ENCODE assay signal across 19 cellular contexts in genomic region chr3:177351195-177351594, GRCh38.
DNase-seq lines count a peak whose midpoint lies in the region; ATAC-seq and TF ChIP-seq lines count a peak whose summit lies in the region.
"Had no signal": no experiment of that assay in that cellular context is flagged by ENCODE, and none has a peak within 500 bp of the region (broad histone marks: within the 10 kb centered on the region; RNA-seq: fewer than 3 reads in every experiment).

No MANE protein-coding gene starts in this region.

- H3K9me2 ChIP-seq in OCI-LY7 (ENCODE audit: insufficient read depth, low read length) (no peaks in the 10 kb centered on the region), hepatocyte (replicated peaks; ENCODE audit: insufficient read depth) (no peaks in the 10 kb centered on the region)

- peak overlapping the region; percentile 82 for H3K27ac ChIP-seq in OCI-LY7 (ENCODE audit: low read depth, low read length, poor library complexity, severe bottlenecking)
- H3K27ac ChIP-seq in hepatocyte, result peak overlapping the region; percentile 85
- H3K27ac ChIP-seq: 22Rv1, adrenal gland, neutrophil, uterus had no signal

- CTCF ChIA-PET in activated CD4-positive, alpha-beta memory T cell treated with anti-CD3 and anti-CD28 coated beads for 36 hours (lab: Charles Lee), result no interaction called here
- CTCF ChIA-PET in activated CD4-positive, alpha-beta memory T cell treated with anti-CD3 and anti-CD28 coated beads, Interleukin-2, amount 10 ng/mL, durations not matched to agents 7 days and 5 days (lab: Charles Lee), result no interaction called here
- CTCF ChIA-PET in OCI-LY7 (lab: Charles Lee; ENCODE audit: unreplicated experiment), result interaction anchor here (1.3 kb wide), 1 partner anchor 11 kb away, joined by 3 read pairs; no protein-coding TSS in a partner anchor

- H3K36me3 ChIP-seq in OCI-LY7 (ENCODE audit: insufficient read depth, low read length) (no peaks in the 10 kb centered on the region), hepatocyte (replicated peaks; ENCODE audit: insufficient read depth, low read depth) (no peaks in the 10 kb centered on the region)
- H3K36me3 ChIP-seq: adrenal gland, neutrophil, uterus had no signal

- no peaks in the 10 kb centered on the region for H3K9me3 Mint-ChIP-seq in activated CD4-positive, alpha-beta memory T cell treated with anti-CD3 and anti-CD28 coated beads for 36 hours
- no peaks in the 10 kb centered on the region for H3K9me3 Mint-ChIP-seq in activated CD4-positive, alpha-beta memory T cell treated with anti-CD3 and anti-CD28 coated beads, Interleukin-2, amount 10 ng/mL, durations not matched to agents 7 days and 5 days
- H3K9me3 Mint-ChIP-seq in stimulated activated memory B cell treated with anti-CD40 and anti-IgM and Interleukin-4, amounts not matched to agents 10 μg/mL and 1 μg/mL and 100 μg/mL, for 72 hours, result no peaks in the 10 kb centered on the region
- H3K9me3 Mint-ChIP-seq: activated T-helper 1 cell treated with anti-CD3 and anti-CD28 coated beads, Interleukin-12 subunit alpha, Interleukin-12 subunit beta, Interleukin-2, Interleukin-4 antibody, amounts not matched to agents 30 ng/mL and 10 ng/mL and 1 ng/mL, durations not matched to agents 14 hours and 24 hours and 36 hours; T-helper 1 cell treated with Interleukin-12 subunit alpha and Interleukin-12 subunit beta and Interleukin-4 antibody, amounts not matched to agents 30 μg/mL and 1 μg/mL, for 36 hours had no signal

- H3K4me3 ChIP-seq in OCI-LY7 (ENCODE audit: low read depth, low read length, poor library complexity, severe bottlenecking), result peak overlapping the region; percentile 44
- no peak overlapping the region for H3K4me3 ChIP-seq in hepatocyte
- H3K4me3 ChIP-seq: adrenal gland, uterus had no signal

- H3K4me1 Mint-ChIP-seq in activated CD4-positive, alpha-beta memory T cell treated with anti-CD3 and anti-CD28 coated beads for 36 hours (ENCODE audit: low read depth), result peaks cover 36% of the 10 kb centered on the region
- H3K4me1 Mint-ChIP-seq in activated CD4-positive, alpha-beta memory T cell treated with anti-CD3 and anti-CD28 coated beads, Interleukin-2, amount 10 ng/mL, durations not matched to agents 7 days and 5 days, result peaks cover 11% of the 10 kb centered on the region
- peaks cover 69% of the 10 kb centered on the region for H3K4me1 Mint-ChIP-seq in stimulated activated memory B cell treated with anti-CD40 and anti-IgM and Interleukin-4, amounts not matched to agents 10 μg/mL and 1 μg/mL and 100 μg/mL, for 72 hours

- H3K4me2 ChIP-seq in OCI-LY7 (ENCODE audit: low read length), result peak overlapping the region; percentile 80
- H3K4me2 ChIP-seq in hepatocyte, result no peak overlapping the region

- TSS peak; percentile 81 for BruUV-seq in OCI-LY7 (replicated peaks; lab: Mats Ljungman, UMichigan)

- no peak for TF ChIP-seq CTCF in OCI-LY7 (conservative IDR thresholded peaks at IDR 0.05; ENCODE audit: low read length)
- TF ChIP-seq CTCF in hepatocyte (IDR thresholded peaks at IDR 0.05; ENCODE audit: poor library complexity), result no peak

- H3K79me2 ChIP-seq in OCI-LY7 (ENCODE audit: insufficient read depth, low read depth, low read length) (no peaks in the 10 kb centered on the region), hepatocyte (no peaks in the 10 kb centered on the region)

- WGBS in hepatocyte (ENCODE audit: low lambda C conversion rate, missing lambda C conversion rate), result 90% methylated on average over 1 of the region's 1 CpG

- H3K27ac Mint-ChIP-seq in activated CD4-positive, alpha-beta memory T cell treated with anti-CD3 and anti-CD28 coated beads for 36 hours, result peak overlapping the region; percentile 7
- H3K27ac Mint-ChIP-seq in activated CD4-positive, alpha-beta memory T cell treated with anti-CD3 and anti-CD28 coated beads, Interleukin-2, amount 10 ng/mL, durations not matched to agents 7 days and 5 days, result no peak overlapping the region
- peak overlapping the region; percentile 52 for H3K27ac Mint-ChIP-seq in stimulated activated memory B cell treated with anti-CD40 and anti-IgM and Interleukin-4, amounts not matched to agents 10 μg/mL and 1 μg/mL and 100 μg/mL, for 72 hours
- H3K27ac Mint-ChIP-seq: activated T-helper 1 cell treated with anti-CD3 and anti-CD28 coated beads, Interleukin-12 subunit alpha, Interleukin-12 subunit beta, Interleukin-2, Interleukin-4 antibody, amounts not matched to agents 30 ng/mL and 10 ng/mL and 1 ng/mL, durations not matched to agents 14 hours and 24 hours and 36 hours; T-helper 1 cell treated with Interleukin-12 subunit alpha and Interleukin-12 subunit beta and Interleukin-4 antibody, amounts not matched to agents 30 μg/mL and 1 μg/mL, for 36 hours had no signal

- H3K27me3 ChIP-seq in hepatocyte, result no peaks in the 10 kb centered on the region
- H3K27me3 ChIP-seq: adrenal gland, neutrophil, uterus had no signal

- no peak overlapping the region for H3K4me3 Mint-ChIP-seq in activated CD4-positive, alpha-beta memory T cell treated with anti-CD3 and anti-CD28 coated beads for 36 hours
- H3K4me3 Mint-ChIP-seq in activated CD4-positive, alpha-beta memory T cell treated with anti-CD3 and anti-CD28 coated beads, Interleukin-2, amount 10 ng/mL, durations not matched to agents 7 days and 5 days, result no peak overlapping the region
- no peak overlapping the region for H3K4me3 Mint-ChIP-seq in stimulated activated memory B cell treated with anti-CD40 and anti-IgM and Interleukin-4, amounts not matched to agents 10 μg/mL and 1 μg/mL and 100 μg/mL, for 72 hours
- H3K4me3 Mint-ChIP-seq: activated T-helper 1 cell treated with anti-CD3 and anti-CD28 coated beads, Interleukin-12 subunit alpha, Interleukin-12 subunit beta, Interleukin-2, Interleukin-4 antibody, amounts not matched to agents 30 ng/mL and 10 ng/mL and 1 ng/mL, durations not matched to agents 14 hours and 24 hours and 36 hours; T-helper 1 cell treated with Interleukin-12 subunit alpha and Interleukin-12 subunit beta and Interleukin-4 antibody, amounts not matched to agents 30 μg/mL and 1 μg/mL, for 36 hours had no signal

- intact Hi-C loops in activated CD4-positive, alpha-beta memory T cell treated with anti-CD3 and anti-CD28 coated beads for 36 hours (cut with micrococcal nuclease), result no loop called here
- intact Hi-C loops in OCI-LY7 (cut with micrococcal nuclease; ENCODE audit: unreplicated experiment), result loop anchor here (1.0 to 2.0 kb wide), 2 partner anchors 26 to 70 kb away; no protein-coding TSS in a partner anchor

- no peaks in the 10 kb centered on the region for H3K27me3 Mint-ChIP-seq in activated CD4-positive, alpha-beta memory T cell treated with anti-CD3 and anti-CD28 coated beads for 36 hours
- H3K27me3 Mint-ChIP-seq in activated CD4-positive, alpha-beta memory T cell treated with anti-CD3 and anti-CD28 coated beads, Interleukin-2, amount 10 ng/mL, durations not matched to agents 7 days and 5 days, result peaks cover 3% of the 10 kb centered on the region
- no peaks in the 10 kb centered on the region for H3K27me3 Mint-ChIP-seq in stimulated activated memory B cell treated with anti-CD40 and anti-IgM and Interleukin-4, amounts not matched to agents 10 μg/mL and 1 μg/mL and 100 μg/mL, for 72 hours

- H3K9me3 ChIP-seq in OCI-LY7 (ENCODE audit: low read length) (no peaks in the 10 kb centered on the region), hepatocyte (ENCODE audit: low read depth) (no peaks in the 10 kb centered on the region)
- H3K9me3 ChIP-seq: adrenal gland, neutrophil, uterus had no signal

- ATAC-seq in stimulated activated memory B cell treated with anti-CD40 and anti-IgM and Interleukin-4, amounts not matched to agents 10 μg/mL and 1 μg/mL and 100 μg/mL, for 72 hours, result no peak
- no peak for ATAC-seq in HG03039 (IDR thresholded peaks at IDR 0.05; ENCODE audit: unreplicated experiment)

- H3K4me1 ChIP-seq in OCI-LY7 (ENCODE audit: insufficient read depth, low read length, poor library complexity, severe bottlenecking), result peaks cover 81% of the 10 kb centered on the region
- peaks cover 20% of the 10 kb centered on the region for H3K4me1 ChIP-seq in hepatocyte (ENCODE audit: insufficient read depth)
- H3K4me1 ChIP-seq: uterus had no signal

- POLR2A ChIA-PET in activated CD4-positive, alpha-beta memory T cell treated with anti-CD3 and anti-CD28 coated beads for 36 hours (lab: Charles Lee), result interaction anchor here (0.6 kb wide), 1 partner anchor 330 kb away, joined by 3 read pairs; no protein-coding TSS in a partner anchor
- POLR2A ChIA-PET in activated CD4-positive, alpha-beta memory T cell treated with anti-CD3 and anti-CD28 coated beads, Interleukin-2, amount 10 ng/mL, durations not matched to agents 7 days and 5 days (lab: Charles Lee), result no interaction called here
- POLR2A ChIA-PET in OCI-LY7 (lab: Charles Lee), result interaction anchor here (1.0 to 2.3 kb wide), 3 partner anchors 8 to 294 kb away, joined by 3 to 10 read pairs (median 4); no protein-coding TSS in a partner anchor

- no peak for DNase-seq in activated CD4-positive, alpha-beta memory T cell treated with anti-CD3 and anti-CD28 coated beads for 36 hours
- no peak for DNase-seq in activated CD4-positive, alpha-beta memory T cell treated with anti-CD3 and anti-CD28 coated beads, Interleukin-2, amount 10 ng/mL, durations not matched to agents 7 days and 5 days
- DNase-seq in OCI-LY7 (ENCODE audit: low spot score), result no peak
- no peak for DNase-seq in hepatocyte (ENCODE audit: low spot score)
- DNase-seq in SIG-M5 treated with dmso at 0.1 percent for 504 hours (lab: John Stamatoyannopoulos, UW; ENCODE audit: unreplicated experiment), result no peak
- DNase-seq in NCI-H1436 treated with DMSO at 0.1 percent for 48 hours (lab: John Stamatoyannopoulos, UW), result no peak
- DNase-seq: adrenal gland, H7, midbrain, NCI-H1105, NCI-H510A treated with DMSO at 0.1 percent for 48 hours, Right ventricle myocardium superior, uterus had no signal

- H2AFZ ChIP-seq in OCI-LY7 (ENCODE audit: low read length) (peak overlapping the region; percentile 66; the same call in 1 of the 2 replicates), hepatocyte (peak overlapping the region; percentile 36)

- H4K20me1 ChIP-seq in OCI-LY7 (ENCODE audit: insufficient read depth, low read length), result no peaks in the 10 kb centered on the region
- no peaks in the 10 kb centered on the region for H4K20me1 ChIP-seq in hepatocyte (ENCODE audit: insufficient read depth, poor library complexity, severe bottlenecking)

- H3K36me3 Mint-ChIP-seq in activated CD4-positive, alpha-beta memory T cell treated with anti-CD3 and anti-CD28 coated beads for 36 hours, result no peaks in the 10 kb centered on the region
- no peaks in the 10 kb centered on the region for H3K36me3 Mint-ChIP-seq in activated CD4-positive, alpha-beta memory T cell treated with anti-CD3 and anti-CD28 coated beads, Interleukin-2, amount 10 ng/mL, durations not matched to agents 7 days and 5 days (ENCODE audit: low read depth)
- no peaks in the 10 kb centered on the region for H3K36me3 Mint-ChIP-seq in stimulated activated memory B cell treated with anti-CD40 and anti-IgM and Interleukin-4, amounts not matched to agents 10 μg/mL and 1 μg/mL and 100 μg/mL, for 72 hours
